ENCODE assay signal across 14 cellular contexts in genomic region chr3:851098-851790, GRCh38.
DNase-seq lines count a peak whose midpoint lies in the region; ATAC-seq, FAIRE-seq and TF ChIP-seq lines count a peak whose summit lies in the region.
"Had no signal": no experiment of that assay in that cellular context is flagged by ENCODE, and none has a peak within 500 bp of the region (broad histone marks: within the 10 kb centered on the region; RNA-seq: fewer than 3 reads in every experiment).

No MANE protein-coding gene starts in this region.

- TF ChIP-seq CTCF in fibroblast of villous mesenchyme (IDR thresholded peaks at IDR 0.05; ENCODE audit: insufficient read depth, low read depth, low read length), result no peak

- FAIRE-seq in frontal cortex (lab: Jason Lieb, UNC), result no peak
- FAIRE-seq: K562 had no signal

- H3K4me3 ChIP-seq in fibroblast of villous mesenchyme (ENCODE audit: low read depth, low read length), result no peak overlapping the region
- H3K4me3 ChIP-seq: K562, thoracic aorta had no signal

- ATAC-seq in GM18502 (IDR thresholded peaks at IDR 0.05; ENCODE audit: poor library complexity, unreplicated experiment) (peak; percentile 84), GM21717 (IDR thresholded peaks at IDR 0.05; ENCODE audit: unreplicated experiment) (peak; percentile 75), HG02981 (IDR thresholded peaks at IDR 0.05; ENCODE audit: unreplicated experiment) (no peak), GM21423 (IDR thresholded peaks at IDR 0.05; ENCODE audit: unreplicated experiment) (no peak)
- ATAC-seq: K562 had no signal

- DNase-seq in HT1080 (ENCODE audit: low read depth) (peak; percentile 47), fibroblast of villous mesenchyme (ENCODE audit: low read depth) (peak; percentile 2), mucosa of gallbladder (ENCODE audit: low spot score) (no peak), frontal cortex (ENCODE audit: low spot score in 2 of 2) (no peak)
- DNase-seq: activated gamma-delta T cell treated with Interleukin-2 at 50 U/mL for 16 hours; DMS79; NCI-H748 treated with DMSO at 0.1 percent for 48 hours; stimulated activated CD4-positive, alpha-beta T cell treated with anti-CD3 and anti-CD28 coated beads, Interleukin-2, amount 100 ng/mL, for 24 hours had no signal

Comparison
In these comparisons a context has a peak if more than half of its experiments do, and no peak if none do; other contexts are left out.
1. ATAC-seq: peak in GM18502 (single experiment) and GM21717 (single experiment); none in HG02981 (single experiment) and GM21423 (single experiment).
2. DNase-seq: peak in HT1080 (single experiment) and fibroblast of villous mesenchyme (single experiment); none in mucosa of gallbladder (single experiment) and frontal cortex (0 of 2).